8 cellular contexts compared by ENCODE assay signal in genomic region chr15:53978248-53978906, GRCh38. TPM values are rescaled to one million over a fixed set of nuclear protein-coding genes. Genes with fewer than 3 reads are reported as not detected.
DNase-seq lines count a peak whose midpoint lies in the region; ATAC-seq and TF ChIP-seq lines count a peak whose summit lies in the region.

Gene UNC13C, plus strand, starts transcription at chr15:53978441. Its CDS starts 34,463 bp downstream, at chr15:54012904.

- peaks cover 30% of the 10 kb centered on the region for H3K27me3 Mint-ChIP-seq in brain
- peaks cover 22% of the 10 kb centered on the region for H3K27me3 Mint-ChIP-seq in activated CD4-positive, alpha-beta memory T cell treated with anti-CD3 and anti-CD28 coated beads for 36 hours

- no peaks in the 10 kb centered on the region for H3K9me3 ChIP-seq in thoracic aorta

- peak within 1 kb of the TSS; percentile 41 to 81 for H3K27ac ChIP-seq in thoracic aorta

- DNase-seq in NCI-H82 (lab: John Stamatoyannopoulos, UW) (peak; percentile 54), NCI-H82 treated with DMSO at 0.1 percent for 48 hours (lab: John Stamatoyannopoulos, UW; ENCODE audit: unreplicated experiment) (no peak), left colon (peak; percentile 10 to 21), thoracic aorta (ENCODE audit: low spot score) (no peak)
- DNase-seq in activated CD4-positive, alpha-beta memory T cell treated with anti-CD3 and anti-CD28 coated beads for 36 hours, result no peak
- DNase-seq in stimulated activated CD4-positive, alpha-beta T cell treated with anti-CD3 and anti-CD28 coated beads, Interleukin-4, amount 100 ng/mL, for 4 hours, result no peak

- H3K9me3 Mint-ChIP-seq in brain, result peaks cover 0 to 3% (median 0%) of the 10 kb centered on the region in 5 experiments
- H3K9me3 Mint-ChIP-seq in activated CD4-positive, alpha-beta memory T cell treated with anti-CD3 and anti-CD28 coated beads for 36 hours, result no peaks in the 10 kb centered on the region

- H3K36me3 ChIP-seq in thoracic aorta, result no peaks in the 10 kb centered on the region

- TF ChIP-seq CTCF in brain (conservative IDR thresholded peaks at IDR 0.05) (no peak), thoracic aorta (IDR thresholded peaks at IDR 0.05) (no peak)

- POLR2A ChIA-PET in activated CD4-positive, alpha-beta memory T cell treated with anti-CD3 and anti-CD28 coated beads for 36 hours (lab: Charles Lee), result no interaction called here

- CTCF ChIA-PET in activated CD4-positive, alpha-beta memory T cell treated with anti-CD3 and anti-CD28 coated beads for 36 hours (lab: Charles Lee), result no interaction called here

- H3K4me3 Mint-ChIP-seq in brain, result peak within 1 kb of the TSS; percentile 90 to 91 (median 90)
- H3K4me3 Mint-ChIP-seq in activated CD4-positive, alpha-beta memory T cell treated with anti-CD3 and anti-CD28 coated beads for 36 hours, result no peak within 1 kb of the TSS

- H3K27me3 ChIP-seq in thoracic aorta (replicated peaks; ENCODE audit: insufficient read depth), result no peaks in the 10 kb centered on the region

- intact Hi-C loops in left colon (cut with DNase I, micrococcal nuclease), result no loop called here
- intact Hi-C loops in activated CD4-positive, alpha-beta memory T cell treated with anti-CD3 and anti-CD28 coated beads for 36 hours (cut with micrococcal nuclease), result no loop called here

- TF ChIP-seq POLR2A in GM18505 (IDR thresholded peaks at IDR 0.05; ENCODE audit: borderline replicate concordance, extremely low read depth, insufficient read depth, insufficient read length), result no peak

- H3K27ac Mint-ChIP-seq in brain, result peak within 1 kb of the TSS; percentile 51 to 85 (median 75)
- no peak within 1 kb of the TSS for H3K27ac Mint-ChIP-seq in activated CD4-positive, alpha-beta memory T cell treated with anti-CD3 and anti-CD28 coated beads for 36 hours

- peaks cover 29% of the 10 kb centered on the region for H3K4me1 Mint-ChIP-seq in brain
- H3K4me1 Mint-ChIP-seq in activated CD4-positive, alpha-beta memory T cell treated with anti-CD3 and anti-CD28 coated beads for 36 hours (ENCODE audit: low read depth), result peaks cover 3% of the 10 kb centered on the region

- H3K36me3 Mint-ChIP-seq in brain, result no peaks in the 10 kb centered on the region
- H3K36me3 Mint-ChIP-seq in activated CD4-positive, alpha-beta memory T cell treated with anti-CD3 and anti-CD28 coated beads for 36 hours, result no peaks in the 10 kb centered on the region

- ATAC-seq in left colon (peak; percentile 27), thoracic aorta (ENCODE audit: insufficient number of reproducible peaks, low FRiP score, low read depth) (peak; percentile 5), GM18505 (IDR thresholded peaks at IDR 0.05; ENCODE audit: unreplicated experiment) (no peak)

- H3K4me3 ChIP-seq in thoracic aorta, result peak within 1 kb of the TSS; percentile 72

- peaks cover 0 to 5% of the 10 kb centered on the region in 2 donors for H3K4me1 ChIP-seq in thoracic aorta (ENCODE audit: control insufficient read depth in 1 of 2, low read depth in 2 of 2)

RNA-seq across cellular contexts. Expression of gene UNC13C, which starts in this region (rescaled TPM):
- 0.46 TPM for polyA plus RNA-seq in brain (ENCODE audit: insufficient read depth, low read depth, low replicate concordance)
- total RNA-seq in left colon (under 1 TPM in 1 of 2 donors, not detected in 1; 0.28 TPM), thoracic aorta (1 to 10 TPM; 1.2 to 4.2 TPM)
- not detected for total RNA-seq in activated CD4-positive, alpha-beta memory T cell treated with anti-CD3 and anti-CD28 coated beads for 36 hours

Comparison
In these comparisons a context has a peak if more than half of its experiments do, and no peak if none do; other contexts are left out.
1. Peak in DNase-seq and ATAC-seq in left colon; RNA of the gene not detected or under 1 TPM.